In the genomic region with DNA sequence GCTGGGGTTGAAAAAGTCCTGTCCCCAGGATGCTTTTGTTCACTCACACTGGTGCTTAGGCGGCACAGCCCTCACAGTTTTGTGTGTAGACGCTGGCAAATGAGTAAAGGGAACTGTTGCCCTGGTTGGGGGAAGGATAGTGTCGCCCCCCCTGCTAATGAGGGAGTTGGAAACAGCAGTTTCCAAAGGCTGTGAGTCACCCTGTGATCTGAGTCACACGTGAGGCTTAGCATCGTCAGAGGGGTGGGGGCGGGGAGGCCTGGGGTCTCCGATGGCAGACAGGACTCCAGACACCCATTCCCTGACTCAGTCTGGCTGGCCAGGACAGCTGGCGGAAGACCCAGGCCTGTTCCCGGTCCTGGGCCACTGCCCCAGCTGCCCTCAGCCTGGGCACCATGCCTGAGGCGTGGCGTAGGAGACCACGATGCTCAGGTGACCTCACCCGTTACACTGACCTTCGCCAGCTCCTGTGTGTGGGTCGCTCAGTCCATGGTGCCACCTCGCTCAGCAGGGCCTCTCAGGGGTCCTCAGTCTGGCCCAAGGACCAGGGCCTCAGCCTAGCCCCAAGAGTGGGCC, we compare ENCODE assay signal across 8 cellular contexts. TPM values are rescaled to one million over a fixed set of nuclear protein-coding genes. Genes with fewer than 3 reads are reported as not detected.
DNase-seq lines count a peak whose midpoint lies in the region; ATAC-seq and TF ChIP-seq lines count a peak whose summit lies in the region.

No MANE protein-coding gene starts in this region.

- H3K27me3 Mint-ChIP-seq in Calu3 (ENCODE audit: unreplicated experiment) (peaks cover 23% of the 10 kb centered on the region), Caco-2 (ENCODE audit: insufficient read depth, unreplicated experiment) (no peaks in the 10 kb centered on the region)
- H3K27me3 Mint-ChIP-seq in naive thymus-derived CD8-positive, alpha-beta T cell, result peaks cover 0 to 2% (median 0%) of the 10 kb centered on the region in 5 donors

- CTCF ChIA-PET in Calu3 (lab: Charles Lee) (interaction anchor here (0.8 kb wide), 1 partner anchor 79 kb away, joined by 3 read pairs; no protein-coding TSS in a partner anchor), Caco-2 (lab: Charles Lee) (no interaction called here)

- TF ChIP-seq CTCF in fibroblast of pulmonary artery (IDR thresholded peaks at IDR 0.05; ENCODE audit: low read length, missing control alignments) (no peak), psoas muscle (IDR thresholded peaks at IDR 0.05) (no peak), Calu3 (IDR thresholded peaks at IDR 0.05; ENCODE audit: unreplicated experiment) (no peak), Caco-2 (IDR thresholded peaks at IDR 0.05; ENCODE audit: insufficient read depth in 1 of 2, low read depth in 1 of 2, low read length in 1 of 2, severe bottlenecking in 1 of 2, unreplicated experiment in 1 of 2) (no peak)

- H3K4me3 ChIP-seq in fibroblast of pulmonary artery (replicated peaks; ENCODE audit: low read depth, low read length) (no peak overlapping the region), psoas muscle (peak overlapping the region; percentile 80), Caco-2 (ENCODE audit: low read depth, low read length) (no peak overlapping the region)

- 24 to 40% (median 31%) methylated on average over 16 of the region's 16 CpGs for WGBS in psoas muscle, 3 donors

- H3K4me3 Mint-ChIP-seq in Calu3 (ENCODE audit: low read depth, unreplicated experiment), result no peak overlapping the region
- no peak overlapping the region for H3K4me3 Mint-ChIP-seq in naive thymus-derived CD8-positive, alpha-beta T cell
- no peak overlapping the region for H3K4me3 Mint-ChIP-seq in Caco-2 (ENCODE audit: unreplicated experiment)

- H3K4me1 Mint-ChIP-seq in Calu3 (ENCODE audit: low read depth, unreplicated experiment), result peaks cover 22% of the 10 kb centered on the region
- peaks cover 12 to 35% (median 28%) of the 10 kb centered on the region in 4 donors for H3K4me1 Mint-ChIP-seq in naive thymus-derived CD8-positive, alpha-beta T cell
- peaks cover 22% of the 10 kb centered on the region for H3K4me1 Mint-ChIP-seq in Caco-2 (ENCODE audit: low read depth, unreplicated experiment)

- H3K27ac ChIP-seq in psoas muscle, result no peak overlapping the region

- no peaks in the 10 kb centered on the region for H3K27me3 ChIP-seq in psoas muscle (ENCODE audit: insufficient read depth in 3 of 3, low read length in 2 of 3)
- no peaks in the 10 kb centered on the region for H3K27me3 ChIP-seq in Caco-2 (replicated peaks; ENCODE audit: control insufficient read depth, insufficient read depth, low read length)

- POLR2A ChIA-PET in naive thymus-derived CD8-positive, alpha-beta T cell (lab: Charles Lee), result no interaction called here
- POLR2A ChIA-PET in Caco-2 (lab: Charles Lee), result no interaction called here

- H3K9me3 ChIP-seq in psoas muscle (no peaks in the 10 kb centered on the region), Caco-2 (no peaks in the 10 kb centered on the region)

- H3K4me1 ChIP-seq in psoas muscle (peaks cover 37% of the 10 kb centered on the region), Caco-2 (peaks cover 18% of the 10 kb centered on the region)

- intact Hi-C loops in psoas muscle (cut with DNase I), result loop anchor here in 1 of 2 donors (5.0 kb wide), 1 partner anchor 80 kb away; a partner anchor contains a TSS
- intact Hi-C loops in Calu3 (cut with micrococcal nuclease; ENCODE audit: unreplicated experiment), result no loop called here
- intact Hi-C loops in Caco-2 (cut with micrococcal nuclease; ENCODE audit: unreplicated experiment), result no loop called here

- DNase-seq in HT1080 (ENCODE audit: low read depth) (peak; percentile 91), fibroblast of pulmonary artery (ENCODE audit: low read depth) (peak; percentile 89), psoas muscle (peak; percentile 90 to 97), Calu3 (no peak), NAMALWA (ENCODE audit: low spot score) (no peak), Caco-2 (no peak)
- DNase-seq in activated CD8-positive, alpha-beta memory T cell treated with anti-CD3 and anti-CD28 coated beads, Interleukin-2, amount 50 U/mL, for 48 hours, result peak; percentile 68
- DNase-seq in naive thymus-derived CD8-positive, alpha-beta T cell, result no peak

- H3K9me3 Mint-ChIP-seq in Calu3 (ENCODE audit: low read depth, unreplicated experiment) (no peaks in the 10 kb centered on the region), Caco-2 (ENCODE audit: unreplicated experiment) (no peaks in the 10 kb centered on the region)
- no peaks in the 10 kb centered on the region for H3K9me3 Mint-ChIP-seq in naive thymus-derived CD8-positive, alpha-beta T cell

- H3K36me3 ChIP-seq in psoas muscle (ENCODE audit: insufficient read depth in 1 of 2, low read depth in 1 of 2) (peaks cover 0 to 14% of the 10 kb centered on the region in 2 donors), Caco-2 (ENCODE audit: control insufficient read depth, insufficient read depth, low read length) (no peaks in the 10 kb centered on the region)

- no peak overlapping the region for H3K27ac Mint-ChIP-seq in Calu3 (ENCODE audit: unreplicated experiment)
- H3K27ac Mint-ChIP-seq in naive thymus-derived CD8-positive, alpha-beta T cell, result peak overlapping the region in 1 of 10 donors; percentile 66
- H3K27ac Mint-ChIP-seq in Caco-2 (ENCODE audit: unreplicated experiment), result no peak overlapping the region

- ATAC-seq in psoas muscle, result peak; percentile 46 to 49 (median 48)
- ATAC-seq in naive thymus-derived CD8-positive, alpha-beta T cell, result no peak

- peaks cover 55% of the 10 kb centered on the region for H3K36me3 Mint-ChIP-seq in Calu3 (ENCODE audit: insufficient read depth, unreplicated experiment)
- H3K36me3 Mint-ChIP-seq in naive thymus-derived CD8-positive, alpha-beta T cell, result peaks cover 0 to 3% (median 3%) of the 10 kb centered on the region in 3 donors
- peaks cover 9% of the 10 kb centered on the region for H3K36me3 Mint-ChIP-seq in Caco-2 (ENCODE audit: insufficient read depth, unreplicated experiment)

- BruUV-seq in Calu3 (replicated peaks; lab: Mats Ljungman, UMichigan) (no TSS peak), Caco-2 (replicated peaks; lab: Mats Ljungman, UMichigan) (no TSS peak)

RNA-seq across cellular contexts. Expression of a gene that starts 2.9 kb away (rescaled TPM):
- total RNA-seq in HT1080 (2014; rRNA removed; shearing (Covaris generic)), result 7.1 and 9.5 TPM in 2 replicates
- polyA plus RNA-seq in HT1080 (2015; cell fraction: cytosol; rRNA removed), result 7.1 and 8.5 TPM in 2 replicates
- polyA plus RNA-seq in HT1080 (2015; cell fraction: nucleus; rRNA removed), result 4.6 and 6.7 TPM in 2 replicates
- total RNA-seq in psoas muscle (100 to 1,000 TPM in 2 of 4 donors, 10 to 100 TPM in 2; 74.4 to 260 (median 152) TPM), Calu3 (2022) (1.5 and 3.1 TPM in 2 replicates), Caco-2 (2022) (3.1 and 3.4 TPM in 2 replicates)
- polyA plus RNA-seq in psoas muscle, result 100 to 1,000 TPM in 2 of 3 donors, 10 to 100 TPM in 1; 44.2 to 148 (median 145) TPM
- 1 to 10 TPM; 1.9 to 2.0 TPM for total RNA-seq in naive thymus-derived CD8-positive, alpha-beta T cell
- 1 to 10 TPM in 2 of 3 donors, under 1 TPM in 1; 0.47 to 2.0 (median 1.8) TPM for polyA plus RNA-seq in naive thymus-derived CD8-positive, alpha-beta T cell

RNA-seq across cellular contexts. Expression of a gene that starts 34.4 kb away (rescaled TPM):
- total RNA-seq in HT1080 (2014; rRNA removed; shearing (Covaris generic)), result not detected in 2 replicates
- not detected in 2 replicates for polyA plus RNA-seq in HT1080 (2015; cell fraction: cytosol; rRNA removed)
- polyA plus RNA-seq in HT1080 (2015; cell fraction: nucleus; rRNA removed), result not detected in 2 replicates
- under 1 TPM in 2 of 4 donors, not detected in 2; 0.04 to 0.11 TPM for total RNA-seq in psoas muscle
- polyA plus RNA-seq in psoas muscle, result under 1 TPM in 2 of 3 donors, not detected in 1; 0.03 to 0.04 TPM
- not detected in 2 replicates for total RNA-seq in Calu3 (2022)
- not detected for total RNA-seq in naive thymus-derived CD8-positive, alpha-beta T cell
- polyA plus RNA-seq in naive thymus-derived CD8-positive, alpha-beta T cell, result not detected
- 0.12 TPM in 1 of 2 replicates, not detected in the other for total RNA-seq in Caco-2 (2022)

Comparison
In these comparisons a context has a peak if more than half of its experiments do, and no peak if none do; other contexts are left out.
1. DNase-seq: peak in HT1080 (single experiment), activated CD8-positive, alpha-beta memory T cell treated with anti-CD3 and anti-CD28 coated beads, Interleukin-2, amount 50 U/mL, for 48 hours (single experiment), fibroblast of pulmonary artery (single experiment) and psoas muscle (2 of 2); none in Calu3 (single experiment), naive thymus-derived CD8-positive, alpha-beta T cell (0 of 10), NAMALWA (single experiment) and Caco-2 (0 of 2).
2. ATAC-seq: peak in psoas muscle (4 of 4); none in naive thymus-derived CD8-positive, alpha-beta T cell (0 of 2).